In the genomic region with DNA sequence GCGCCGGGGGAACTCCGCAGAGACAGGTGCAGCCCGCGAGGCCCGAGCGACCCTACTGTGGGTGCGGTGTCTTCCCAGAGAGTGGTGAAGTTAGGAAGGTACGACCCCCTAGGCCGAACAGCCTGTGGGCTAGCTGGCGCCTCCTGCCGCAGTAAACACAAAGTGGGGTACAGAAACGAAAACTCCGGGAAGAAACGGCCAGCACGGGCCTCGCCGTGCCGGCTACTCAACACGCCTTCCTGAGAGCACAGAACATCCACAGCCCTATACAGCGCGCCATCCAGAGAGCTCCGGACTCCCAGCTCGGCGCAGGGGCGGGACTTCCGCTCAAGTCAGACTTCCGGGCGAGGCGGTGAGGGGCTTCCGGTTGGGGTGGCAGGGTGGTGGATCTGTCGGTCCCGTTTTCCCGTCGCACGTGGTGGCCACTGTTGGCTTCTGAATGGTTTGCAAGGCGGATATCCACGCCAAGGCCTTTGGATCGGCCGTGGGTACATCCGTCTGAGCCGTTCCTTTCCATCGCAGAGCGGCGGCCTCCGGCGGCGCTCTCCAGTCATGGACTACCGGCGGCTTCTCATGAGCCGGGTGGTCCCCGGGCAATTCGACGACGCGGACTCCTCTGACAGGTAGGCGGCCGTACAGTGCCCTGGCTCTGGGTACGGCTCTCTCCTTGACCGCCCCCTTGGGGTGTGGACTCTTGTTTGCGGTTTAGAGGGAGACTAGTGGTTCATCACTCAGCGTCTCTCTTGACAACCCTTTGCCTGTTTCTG, we compare ENCODE assay signal across 1 cellular context.
TF ChIP-seq lines count a peak whose summit lies in the region.

Gene CAGE1, minus strand, starts transcription at position 292 of the 767 bp plus-strand sequence. CDS start 2,569 bp downstream, outside the sequence.
Gene RIOK1, plus strand, starts transcription at position 358 of the 767 bp plus-strand sequence. Its CDS starts 195 bp downstream, at position 553.

TF ChIP-seq in HepG2, 621 proteins besides CTCF, POLR2A, EP300 and RAD21 (continued from another document and continues in another):
- TF ChIP-seq KIAA2018 (CRISPR knock-in tag; IDR thresholded peaks at IDR 0.05; ENCODE audit: borderline replicate concordance), result peak; percentile 100
- TF ChIP-seq ZNF138 (CRISPR knock-in tag; IDR thresholded peaks at IDR 0.05; ENCODE audit: low read depth), result peak; percentile 79; the same call in 1 of the 2 replicates
- TF ChIP-seq ZNF549 (CRISPR knock-in tag; IDR thresholded peaks at IDR 0.05), result peak; percentile 24; the same call in 1 of the 2 replicates
- TF ChIP-seq AKAP8 (CRISPR knock-in tag; IDR thresholded peaks at IDR 0.05), result no peak; the same call in none of the 2 replicates
- TF ChIP-seq ARNTL (CRISPR knock-in tag; IDR thresholded peaks at IDR 0.05), result peak; percentile 79
- TF ChIP-seq KMT2B (CRISPR knock-in tag; IDR thresholded peaks at IDR 0.05), result peak; percentile 98
- TF ChIP-seq, protein P1, sequence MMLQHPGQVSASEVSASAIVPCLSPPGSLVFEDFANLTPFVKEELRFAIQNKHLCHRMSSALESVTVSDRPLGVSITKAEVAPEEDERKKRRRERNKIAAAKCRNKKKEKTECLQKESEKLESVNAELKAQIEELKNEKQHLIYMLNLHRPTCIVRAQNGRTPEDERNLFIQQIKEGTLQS (CRISPR knock-in tag; IDR thresholded peaks at IDR 0.05), result peak; percentile 21; the same call in 1 of the 2 replicates
- TF ChIP-seq ZC3H4 (CRISPR knock-in tag; IDR thresholded peaks at IDR 0.05; ENCODE audit: borderline replicate concordance), result no peak
- peak; percentile 93; the same call in 1 of the 2 replicates for TF ChIP-seq SALL2 (CRISPR knock-in tag; IDR thresholded peaks at IDR 0.05)
- TF ChIP-seq NR2C2 (CRISPR knock-in tag; IDR thresholded peaks at IDR 0.05; ENCODE audit: borderline replicate concordance), result peak; percentile 86
- TF ChIP-seq TARDBP (CRISPR knock-in tag; IDR thresholded peaks at IDR 0.05), result peak; percentile 72; the same call in 1 of the 2 replicates
- peak; percentile 81 for TF ChIP-seq IKZF4 (CRISPR knock-in tag; IDR thresholded peaks at IDR 0.05; ENCODE audit: borderline replicate concordance, low read depth, not compliant biosample characterization)
- peak; percentile 69 for TF ChIP-seq PAXIP1 (CRISPR knock-in tag; conservative IDR thresholded peaks at IDR 0.05)
- TF ChIP-seq SATB2 (CRISPR knock-in tag; IDR thresholded peaks at IDR 0.05), result no peak
- TF ChIP-seq, protein P2, sequence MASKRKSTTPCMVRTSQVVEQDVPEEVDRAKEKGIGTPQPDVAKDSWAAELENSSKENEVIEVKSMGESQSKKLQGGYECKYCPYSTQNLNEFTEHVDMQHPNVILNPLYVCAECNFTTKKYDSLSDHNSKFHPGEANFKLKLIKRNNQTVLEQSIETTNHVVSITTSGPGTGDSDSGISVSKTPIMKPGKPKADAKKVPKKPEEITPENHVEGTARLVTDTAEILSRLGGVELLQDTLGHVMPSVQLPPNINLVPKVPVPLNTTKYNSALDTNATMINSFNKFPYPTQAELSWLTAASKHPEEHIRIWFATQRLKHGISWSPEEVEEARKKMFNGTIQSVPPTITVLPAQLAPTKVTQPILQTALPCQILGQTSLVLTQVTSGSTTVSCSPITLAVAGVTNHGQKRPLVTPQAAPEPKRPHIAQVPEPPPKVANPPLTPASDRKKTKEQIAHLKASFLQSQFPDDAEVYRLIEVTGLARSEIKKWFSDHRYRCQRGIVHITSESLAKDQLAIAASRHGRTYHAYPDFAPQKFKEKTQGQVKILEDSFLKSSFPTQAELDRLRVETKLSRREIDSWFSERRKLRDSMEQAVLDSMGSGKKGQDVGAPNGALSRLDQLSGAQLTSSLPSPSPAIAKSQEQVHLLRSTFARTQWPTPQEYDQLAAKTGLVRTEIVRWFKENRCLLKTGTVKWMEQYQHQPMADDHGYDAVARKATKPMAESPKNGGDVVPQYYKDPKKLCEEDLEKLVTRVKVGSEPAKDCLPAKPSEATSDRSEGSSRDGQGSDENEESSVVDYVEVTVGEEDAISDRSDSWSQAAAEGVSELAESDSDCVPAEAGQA (IDR thresholded peaks at IDR 0.05; ENCODE audit: low read depth), result peak; percentile 57; the same call in 1 of the 2 replicates
- TF ChIP-seq, protein P2 (CRISPR knock-in tag; IDR thresholded peaks at IDR 0.05; ENCODE audit: borderline replicate concordance), result no peak; the same call in 1 of the 2 replicates
- TF ChIP-seq HNRNPK (IDR thresholded peaks at IDR 0.05; ENCODE audit: low read depth, low read length, poor library complexity, severe bottlenecking), result no peak
- no peak for TF ChIP-seq ZFAT (CRISPR knock-in tag; conservative IDR thresholded peaks at IDR 0.05)
- peak; percentile 99 for TF ChIP-seq HDAC1 (CRISPR knock-in tag; IDR thresholded peaks at IDR 0.05)
- peak; percentile 93 for TF ChIP-seq MTA1 (CRISPR knock-in tag; IDR thresholded peaks at IDR 0.05; ENCODE audit: borderline replicate concordance)
- peak; percentile 96 for TF ChIP-seq KAT8 (CRISPR knock-in tag; IDR thresholded peaks at IDR 0.05)
- TF ChIP-seq IKZF5 (CRISPR knock-in tag; IDR thresholded peaks at IDR 0.05), result peak; percentile 92
- 0 out of 2 replicates have a peak, but pooled peaks have one; percentile 10 for TF ChIP-seq ZFP41 (CRISPR knock-in tag; IDR thresholded peaks at IDR 0.05; ENCODE audit: borderline replicate concordance)
- 0 out of 2 replicates have a peak, but pooled peaks have one; percentile 75 for TF ChIP-seq ZNF30 (CRISPR knock-in tag; IDR thresholded peaks at IDR 0.05)
- TF ChIP-seq PAF1 (CRISPR knock-in tag; IDR thresholded peaks at IDR 0.05), result no peak
- TF ChIP-seq ZNF343 (CRISPR knock-in tag; IDR thresholded peaks at IDR 0.05), result 0 out of 2 replicates have a peak, but pooled peaks have one; percentile 92
- peak; percentile 98; the same call in 1 of the 2 replicates for TF ChIP-seq ZNF749 (CRISPR knock-in tag; IDR thresholded peaks at IDR 0.05; ENCODE audit: borderline replicate concordance)
- no peak for TF ChIP-seq ZMYM2 (CRISPR knock-in tag; IDR thresholded peaks at IDR 0.05)
- no peak for TF ChIP-seq FOXA1 (IDR thresholded peaks at IDR 0.05)
- peak; percentile 27; the same call in 1 of the 2 replicates for TF ChIP-seq FOXA1 (CRISPR knock-in tag; IDR thresholded peaks at IDR 0.05)
- TF ChIP-seq ZNF121 (CRISPR knock-in tag; IDR thresholded peaks at IDR 0.05), result no peak
- peak; percentile 57 for TF ChIP-seq CBX1 (IDR thresholded peaks at IDR 0.05; ENCODE audit: low read depth)
- no peak for TF ChIP-seq MATR3 (CRISPR knock-in tag; IDR thresholded peaks at IDR 0.05)
- no peak for TF ChIP-seq HHEX (CRISPR knock-in tag; IDR thresholded peaks at IDR 0.05)
- TF ChIP-seq GATAD1 (CRISPR knock-in tag; IDR thresholded peaks at IDR 0.05), result peak; percentile 91
- TF ChIP-seq, protein P3, sequence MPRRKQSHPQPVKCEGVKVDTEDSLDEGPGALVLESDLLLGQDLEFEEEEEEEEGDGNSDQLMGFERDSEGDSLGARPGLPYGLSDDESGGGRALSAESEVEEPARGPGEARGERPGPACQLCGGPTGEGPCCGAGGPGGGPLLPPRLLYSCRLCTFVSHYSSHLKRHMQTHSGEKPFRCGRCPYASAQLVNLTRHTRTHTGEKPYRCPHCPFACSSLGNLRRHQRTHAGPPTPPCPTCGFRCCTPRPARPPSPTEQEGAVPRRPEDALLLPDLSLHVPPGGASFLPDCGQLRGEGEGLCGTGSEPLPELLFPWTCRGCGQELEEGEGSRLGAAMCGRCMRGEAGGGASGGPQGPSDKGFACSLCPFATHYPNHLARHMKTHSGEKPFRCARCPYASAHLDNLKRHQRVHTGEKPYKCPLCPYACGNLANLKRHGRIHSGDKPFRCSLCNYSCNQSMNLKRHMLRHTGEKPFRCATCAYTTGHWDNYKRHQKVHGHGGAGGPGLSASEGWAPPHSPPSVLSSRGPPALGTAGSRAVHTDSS (CRISPR knock-in tag; conservative IDR thresholded peaks at IDR 0.05), result no peak
- TF ChIP-seq SNRNP70 (IDR thresholded peaks at IDR 0.05; ENCODE audit: low read depth, low read length), result no peak
